In the genomic region with DNA sequence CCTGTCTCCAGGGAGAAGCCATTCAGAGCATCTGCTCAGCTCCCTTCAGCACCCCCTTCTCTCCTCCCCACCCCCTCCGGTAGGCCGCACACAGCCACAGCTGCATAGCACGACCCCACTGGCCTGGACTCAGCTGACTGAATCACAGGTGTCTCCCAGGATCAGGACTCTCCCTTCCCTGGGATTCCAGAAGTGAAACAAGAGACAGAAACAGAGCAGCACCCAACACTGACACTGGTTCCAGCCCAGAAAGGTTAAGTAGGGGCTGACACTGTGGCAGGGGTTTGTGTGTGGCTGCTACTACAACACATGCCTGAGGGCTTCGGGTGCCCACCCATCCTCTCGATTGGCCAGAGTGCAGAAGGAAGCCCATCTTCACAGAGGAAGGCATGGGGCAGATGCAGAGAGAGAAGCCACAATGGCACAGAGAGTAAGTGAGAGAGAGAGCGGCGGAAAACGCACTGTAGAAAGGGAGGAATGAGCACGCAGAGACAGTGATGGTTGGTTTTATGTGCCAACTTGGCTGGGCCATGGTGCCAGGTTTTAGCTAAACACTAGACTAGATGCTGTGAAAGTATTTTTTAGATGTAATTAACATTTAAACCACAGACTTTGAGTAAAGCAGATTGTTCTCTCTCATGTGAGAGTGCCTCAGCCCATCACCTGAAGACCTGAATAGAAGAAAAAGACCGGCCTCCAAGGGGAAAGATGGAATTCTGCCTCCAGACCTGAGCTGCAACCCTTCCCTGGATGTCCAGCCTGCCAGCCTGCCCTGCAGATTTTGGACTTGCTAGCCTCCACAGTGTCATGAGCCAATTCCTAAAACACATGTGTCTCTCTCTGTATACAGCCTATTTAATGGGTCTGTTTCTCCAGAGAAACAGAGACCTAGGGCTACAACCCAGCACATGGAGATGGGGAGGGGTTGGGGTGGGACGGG, we compare ENCODE assay signal across 15 cellular contexts.
"Had no signal": no experiment of that assay in that cellular context is flagged by ENCODE, and none has a peak within 500 bp of the region (broad histone marks: within the 10 kb centered on the region; RNA-seq: fewer than 3 reads in every experiment).

No MANE protein-coding gene starts in this region.

- ATAC-seq: activated CD8-positive, alpha-beta memory T cell treated with anti-CD3 and anti-CD28 coated beads, Interleukin-2, amount 10 ng/mL, durations not matched to agents 7 days and 5 days; stimulated activated naive CD8-positive, alpha-beta T cell treated with anti-CD3 and anti-CD28 coated beads, Interleukin-15, amount 100 ng/mL, for 72 hours had no signal

- H3K9me3 ChIP-seq: tibial artery had no signal

- H3K27me3 ChIP-seq: tibial artery had no signal

- H3K27ac Mint-ChIP-seq: activated CD8-positive, alpha-beta memory T cell treated with anti-CD3 and anti-CD28 coated beads, Interleukin-2, amount 10 ng/mL, durations not matched to agents 7 days and 5 days; activated naive CD8-positive, alpha-beta T cell treated with anti-CD3 and anti-CD28 coated beads for 36 hours; activated T-cell treated with anti-CD3 and anti-CD28 coated beads, Interleukin-2, amount 50 U/mL, for 24 hours had no signal

- H3K4me3 Mint-ChIP-seq: activated CD8-positive, alpha-beta memory T cell treated with anti-CD3 and anti-CD28 coated beads, Interleukin-2, amount 10 ng/mL, durations not matched to agents 7 days and 5 days; activated naive CD8-positive, alpha-beta T cell treated with anti-CD3 and anti-CD28 coated beads for 36 hours; activated T-cell treated with anti-CD3 and anti-CD28 coated beads, Interleukin-2, amount 50 U/mL, for 24 hours; nephron; stimulated activated naive CD8-positive, alpha-beta T cell treated with anti-CD3 and anti-CD28 coated beads, Interleukin-15, amount 100 ng/mL, for 72 hours had no signal

- H3K36me3 Mint-ChIP-seq: activated naive CD8-positive, alpha-beta T cell treated with anti-CD3 and anti-CD28 coated beads for 36 hours had no signal

- H3K4me1 Mint-ChIP-seq: activated naive CD8-positive, alpha-beta T cell treated with anti-CD3 and anti-CD28 coated beads for 36 hours had no signal

- DNase-seq: activated CD4-positive, alpha-beta T cell treated with anti-CD3 and anti-CD28 coated beads for 1 hour; activated CD4-positive, alpha-beta T cell treated with anti-CD3 and anti-CD28 coated beads, Interleukin-2, amount 50 U/mL, for 48 hours; activated CD8-positive, alpha-beta memory T cell treated with anti-CD3 and anti-CD28 coated beads, Interleukin-2, amount 10 ng/mL, durations not matched to agents 7 days and 5 days; activated gamma-delta T cell; activated naive CD8-positive, alpha-beta T cell treated with anti-CD3 and anti-CD28 coated beads for 36 hours; activated T-cell treated with anti-CD3 and anti-CD28 coated beads, Interleukin-2, amount 50 U/mL, for 24 hours; effector CD8-positive, alpha-beta T cell; hippocampal formation; kidney glomerular epithelial cell; stimulated activated CD4-positive, alpha-beta T cell treated with anti-CD3 and anti-CD28 coated beads, Interleukin-4, amount 100 ng/mL, for 24 hours; stimulated activated naive CD8-positive, alpha-beta T cell treated with anti-CD3 and anti-CD28 coated beads, Interleukin-15, amount 100 ng/mL, for 72 hours; T1000; tibial artery had no signal

- H3K27ac ChIP-seq: coronary artery, tibial artery had no signal

- H3K27me3 Mint-ChIP-seq: activated naive CD8-positive, alpha-beta T cell treated with anti-CD3 and anti-CD28 coated beads for 36 hours; activated T-cell treated with anti-CD3 and anti-CD28 coated beads, Interleukin-2, amount 50 U/mL, for 24 hours; stimulated activated naive CD8-positive, alpha-beta T cell treated with anti-CD3 and anti-CD28 coated beads, Interleukin-15, amount 100 ng/mL, for 72 hours had no signal

- H3K4me3 ChIP-seq: coronary artery, tibial artery had no signal

- H3K9me3 Mint-ChIP-seq: activated naive CD8-positive, alpha-beta T cell treated with anti-CD3 and anti-CD28 coated beads for 36 hours; activated T-cell treated with anti-CD3 and anti-CD28 coated beads, Interleukin-2, amount 50 U/mL, for 24 hours; nephron; stimulated activated naive CD8-positive, alpha-beta T cell treated with anti-CD3 and anti-CD28 coated beads, Interleukin-15, amount 100 ng/mL, for 72 hours had no signal
